8 cellular contexts compared by ENCODE assay signal in genomic region chr10:43348511-43349312, GRCh38. TPM values are rescaled to one million over a fixed set of nuclear protein-coding genes. Genes with fewer than 3 reads are reported as not detected.
DNase-seq lines count a peak whose midpoint lies in the region; ATAC-seq lines count a peak whose summit lies in the region.

No MANE protein-coding gene starts in this region.

- DNase-seq in CD1c-positive myeloid dendritic cell (ENCODE audit: extremely low spot score) (peak; percentile 92), NCI-H526 treated with DMSO at 0.1 percent for 48 hours (lab: John Stamatoyannopoulos, UW) (peak; percentile 4), dermis microvascular lymphatic vessel endothelial cell (ENCODE audit: low read depth in 2 of 2) (peak; percentile 52 to 71), lung microvascular endothelial cell (ENCODE audit: low read depth in 2 of 2) (peak; percentile 74 to 81)
- peak; percentile 70 to 78 for DNase-seq in activated CD4-positive, alpha-beta T cell treated with anti-CD3 and anti-CD28 coated beads, Interleukin-2, amount 50 U/mL, for 24 hours (ENCODE audit: low read depth in 1 of 2, low spot score in 1 of 2)
- peak; percentile 70 for DNase-seq in stimulated activated CD8-positive, alpha-beta memory T cell treated with anti-CD3 and anti-CD28 coated beads, Interleukin-15, amount 100 ng/mL, for 24 hours (ENCODE audit: low read depth)

- ATAC-seq in GM19324 (IDR thresholded peaks at IDR 0.05; ENCODE audit: low FRiP score, unreplicated experiment) (peak; percentile 95), HG03378 (IDR thresholded peaks at IDR 0.05; ENCODE audit: unreplicated experiment) (peak; percentile 98)

RNA-seq across cellular contexts. Expression of gene FXYD4, which starts 22.7 kb away (rescaled TPM):
- total RNA-seq in dermis microvascular lymphatic vessel endothelial cell (not detected in 2 replicates), lung microvascular endothelial cell (not detected in 2 replicates)

Comparison
In these comparisons a context has a peak if more than half of its experiments do, and no peak if none do; other contexts are left out.
1. Peak in every context shown above with its lines: DNase-seq and ATAC-seq.
2. DNase-seq: peak in every context shown above with its lines; median percentile 92 in CD1c-positive myeloid dendritic cell; 78 in lung microvascular endothelial cell; 74 in activated CD4-positive, alpha-beta T cell treated with anti-CD3 and anti-CD28 coated beads, Interleukin-2, amount 50 U/mL, for 24 hours; 70 in stimulated activated CD8-positive, alpha-beta memory T cell treated with anti-CD3 and anti-CD28 coated beads, Interleukin-15, amount 100 ng/mL, for 24 hours; 62 in dermis microvascular lymphatic vessel endothelial cell; 4 in NCI-H526 treated with DMSO at 0.1 percent for 48 hours.